14 cellular contexts compared by ENCODE assay signal in genomic region chr7:77459311-77459726, GRCh38.
"Had no signal": no experiment of that assay in that cellular context is flagged by ENCODE, and none has a peak within 500 bp of the region (broad histone marks: within the 10 kb centered on the region; RNA-seq: fewer than 3 reads in every experiment).

No MANE protein-coding gene starts in this region.

- H3K4me3 ChIP-seq: coronary artery, esophagus muscularis mucosa, hepatocyte, thyroid gland had no signal

- H3K27ac ChIP-seq: brain microvascular endothelial cell, coronary artery, esophagus muscularis mucosa, hepatocyte, parathyroid adenoma, thyroid gland had no signal

- DNase-seq: activated CD4-positive, alpha-beta T cell treated with anti-CD3 and anti-CD28 coated beads, Interleukin-2, amount 50 U/mL, for 4 hours; activated CD4-positive, CD25-positive, alpha-beta regulatory T cell treated with anti-CD3 and anti-CD28 coated beads, Interleukin-2, amount 50 U/mL, for 72 hours; activated naive CD4-positive, alpha-beta T cell treated with Interleukin-2 at 50 U/mL for 16 hours; anterior cingulate cortex; brain microvascular endothelial cell; islet precursor cell; naive B cell; thyroid gland had no signal

- ATAC-seq: activated T-helper 17 cell treated with anti-CD3 and anti-CD28 coated beads, Interleukin-2, amount 50 U/mL, for 72 hours; stimulated activated effector memory CD8-positive, alpha-beta T cell treated with anti-CD3 and anti-CD28 coated beads, Interleukin-12 subunit alpha, Interleukin-12 subunit beta, amount 100 ng/mL, for 72 hours had no signal
